Comparison of ENCODE assay signal across 8 cellular contexts in the genomic region with DNA sequence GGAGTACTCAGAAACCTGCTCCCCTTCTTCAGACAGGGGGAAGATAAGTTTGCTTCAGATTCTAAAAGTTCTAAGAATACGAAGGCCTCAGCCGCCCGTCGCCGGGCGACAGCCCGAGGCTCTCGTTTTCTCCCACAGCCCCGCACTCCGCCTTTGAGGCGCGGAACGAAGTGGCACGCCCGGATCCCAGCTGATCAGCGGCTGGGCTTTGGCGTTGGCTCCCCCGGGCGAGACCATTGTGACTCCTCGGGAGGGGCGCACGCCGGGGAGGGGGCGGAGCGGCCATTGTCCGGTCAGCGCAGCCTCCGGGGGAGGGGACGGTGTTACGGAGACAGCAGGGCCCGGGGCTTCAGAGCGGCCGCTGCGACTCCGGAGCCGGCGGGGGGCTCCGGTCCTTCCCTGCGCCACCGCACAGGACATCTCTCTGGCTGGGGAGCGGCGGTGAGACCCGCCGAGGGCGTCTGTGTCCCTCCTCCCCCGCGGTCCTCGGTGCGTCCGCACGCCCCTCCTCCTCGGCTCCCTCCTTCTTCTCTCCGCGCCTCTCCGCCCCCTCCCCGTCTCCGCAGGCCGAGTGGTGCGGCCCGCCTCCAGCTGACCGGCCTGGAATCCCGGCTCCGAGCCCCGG. TPM values are rescaled to one million over a fixed set of nuclear protein-coding genes. Genes with fewer than 3 reads are reported as not detected.
DNase-seq lines count a peak whose midpoint lies in the region; ATAC-seq lines count a peak whose summit lies in the region.

A gene with protein sequence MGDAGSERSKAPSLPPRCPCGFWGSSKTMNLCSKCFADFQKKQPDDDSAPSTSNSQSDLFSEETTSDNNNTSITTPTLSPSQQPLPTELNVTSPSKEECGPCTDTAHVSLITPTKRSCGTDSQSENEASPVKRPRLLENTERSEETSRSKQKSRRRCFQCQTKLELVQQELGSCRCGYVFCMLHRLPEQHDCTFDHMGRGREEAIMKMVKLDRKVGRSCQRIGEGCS (plus strand): TSS at position 551 of the 625 bp plus-strand sequence. CDS start 219 bp downstream, outside the sequence.

- ATAC-seq in GM19395 (IDR thresholded peaks at IDR 0.05; ENCODE audit: unreplicated experiment) (peak; percentile 84), HG03558 (IDR thresholded peaks at IDR 0.05; ENCODE audit: extremely low read depth, unreplicated experiment) (peak; percentile 71), left lobe of liver (peak; percentile 88)

- DNase-seq in C1 segment of cervical spinal cord (lab: John Stamatoyannopoulos, UW): peak; percentile 96 to 100 (median 98)
- DNase-seq in NCI-H748 (lab: John Stamatoyannopoulos, UW; ENCODE audit: unreplicated experiment): peak; percentile 99
- DNase-seq in activated CD4-positive, alpha-beta T cell treated with anti-CD3 and anti-CD28 coated beads, Interleukin-2, amount 50 U/mL, for 24 hours (ENCODE audit: low read depth in 1 of 2, low spot score in 1 of 2): peak; percentile 88 to 91
- DNase-seq in dedifferentiated amniotic fluid mesenchymal stem cell (ENCODE audit: extremely low spot score): peak; percentile 97
- DNase-seq in left lobe of liver (ENCODE audit: low spot score): peak; percentile 98
- peak; percentile 92 to 93 for DNase-seq in stimulated activated CD4-positive, alpha-beta T cell treated with anti-CD3 and anti-CD28 coated beads, Interleukin-2, amount 100 ng/mL, for 24 hours

RNA-seq across cellular contexts. Expression of the gene that starts here (rescaled TPM):
- 41.0 TPM for total RNA-seq in left lobe of liver

Comparison
In these comparisons a context has a peak if more than half of its experiments do, and no peak if none do; other contexts are left out.
1. Peak in every context shown above with its lines: DNase-seq and ATAC-seq.